24 cellular contexts compared by ENCODE assay signal in genomic region chr7:113705439-113705838, GRCh38.
"Had no signal": no experiment of that assay in that cellular context is flagged by ENCODE, and none has a peak within 500 bp of the region (broad histone marks: within the 10 kb centered on the region; RNA-seq: fewer than 3 reads in every experiment).

No MANE protein-coding gene starts in this region.

- H3K27me3 ChIP-seq: ascending aorta, body of pancreas, cardiac muscle cell had no signal

- H3K4me3 Mint-ChIP-seq: activated CD8-positive, alpha-beta T cell treated with anti-CD3 and anti-CD28 coated beads for 36 hours; activated naive CD8-positive, alpha-beta T cell treated with anti-CD3 and anti-CD28 coated beads, Interleukin-2, amount 10 ng/mL, durations not matched to agents 7 days and 5 days had no signal

- H3K36me3 ChIP-seq: ascending aorta, cardiac muscle cell had no signal

- H3K27ac Mint-ChIP-seq: activated CD8-positive, alpha-beta T cell treated with anti-CD3 and anti-CD28 coated beads for 36 hours; activated naive CD8-positive, alpha-beta T cell treated with anti-CD3 and anti-CD28 coated beads, Interleukin-2, amount 10 ng/mL, durations not matched to agents 7 days and 5 days had no signal

- H3K9me3 ChIP-seq: ascending aorta, body of pancreas, SK-N-SH had no signal

- H3K4me1 ChIP-seq: ascending aorta, body of pancreas had no signal

- FAIRE-seq: colon had no signal

- H3K4me1 Mint-ChIP-seq: activated naive CD8-positive, alpha-beta T cell treated with anti-CD3 and anti-CD28 coated beads, Interleukin-2, amount 10 ng/mL, durations not matched to agents 7 days and 5 days had no signal

- H3K36me3 Mint-ChIP-seq: activated naive CD8-positive, alpha-beta T cell treated with anti-CD3 and anti-CD28 coated beads, Interleukin-2, amount 10 ng/mL, durations not matched to agents 7 days and 5 days had no signal

- H3K4me3 ChIP-seq: ascending aorta, body of pancreas, cardiac muscle cell had no signal

- DNase-seq: activated CD4-positive, alpha-beta T cell treated with anti-CD3 and anti-CD28 coated beads for 4 hours; activated CD8-positive, alpha-beta memory T cell treated with anti-CD3 and anti-CD28 coated beads, Interleukin-2, amount 50 U/mL, for 4 hours; activated CD8-positive, alpha-beta T cell treated with anti-CD3 and anti-CD28 coated beads for 36 hours; activated naive CD4-positive, alpha-beta T cell treated with anti-CD3 and anti-CD28 coated beads, Interleukin-2, amount 50 U/mL, for 16 hours; activated naive CD8-positive, alpha-beta T cell treated with anti-CD3 and anti-CD28 coated beads, Interleukin-2, amount 10 ng/mL, durations not matched to agents 7 days and 5 days; activated T-cell treated with anti-CD3 and anti-CD28 coated beads, Interleukin-2, amount 50 U/mL, for 1 hour; amniotic stem cell; body of pancreas; KG1; NCI-H1048; NCI-H146; NCI-H1930; NCI-H2107; NCI-H345; NCI-H510A; NCI-H526 treated with DMSO at 0.1 percent for 48 hours; NCI-H82; OCI-M1; RPMI8226; SK-N-SH; T-helper 1 cell had no signal

- H3K9me3 Mint-ChIP-seq: activated CD8-positive, alpha-beta T cell treated with anti-CD3 and anti-CD28 coated beads for 36 hours; activated naive CD8-positive, alpha-beta T cell treated with anti-CD3 and anti-CD28 coated beads, Interleukin-2, amount 10 ng/mL, durations not matched to agents 7 days and 5 days had no signal
